Comparison of ENCODE assay signal across 1 cellular context in genomic region chr6:153167026-153167891, GRCh38.
A peak's percentile ranks its signal among the peaks of the same experiment; 100 is the strongest.
TF ChIP-seq lines count a peak whose summit lies in the region.

No MANE protein-coding gene starts in this region.

TF ChIP-seq in HepG2, 621 proteins besides CTCF, POLR2A, EP300 and RAD21 (continued from another document):
- TF ChIP-seq HNF1A (IDR thresholded peaks at IDR 0.05; ENCODE audit: low read depth) = 0 out of 2 replicates have a peak, but pooled peaks have one; percentile 27
- TF ChIP-seq HNF1A (CRISPR knock-in tag; IDR thresholded peaks at IDR 0.05; ENCODE audit: borderline replicate concordance) = no peak
TF ChIP-seq in HepG2: peak in this region for 5.
